In the genomic region with DNA sequence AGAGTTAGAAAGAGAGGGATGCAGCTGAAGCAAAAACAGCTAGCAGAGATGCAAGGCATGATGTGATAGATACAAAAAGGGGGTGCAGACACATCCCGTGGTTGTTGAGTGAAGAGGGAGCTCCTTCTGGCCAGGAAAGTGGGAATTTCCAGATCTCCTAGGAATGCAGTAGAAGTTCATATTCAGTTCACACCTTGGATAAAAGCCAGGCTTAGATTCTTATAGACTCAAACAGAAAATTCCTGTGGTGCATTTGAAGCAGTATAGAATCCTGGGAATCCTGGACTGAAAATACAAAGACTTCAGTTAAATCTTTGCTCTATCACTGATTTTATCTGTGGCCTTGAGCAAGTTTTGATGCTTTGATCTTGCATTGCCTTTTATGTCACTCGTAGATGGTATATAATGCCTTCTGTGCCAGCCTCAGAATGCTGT, we compare ENCODE assay signal across 14 cellular contexts. TPM values are rescaled to one million over a fixed set of nuclear protein-coding genes. Genes with fewer than 3 reads are reported as not detected.
DNase-seq lines count a peak whose midpoint lies in the region; ATAC-seq, FAIRE-seq and TF ChIP-seq lines count a peak whose summit lies in the region.
"Had no signal": no experiment of that assay in that cellular context is flagged by ENCODE, and none has a peak within 500 bp of the region (broad histone marks: within the 10 kb centered on the region; RNA-seq: fewer than 3 reads in every experiment).

No MANE protein-coding gene starts in this region.

- H3K9me3 ChIP-seq in astrocyte (ENCODE audit: insufficient read depth, low read depth, low read length): no peaks in the 10 kb centered on the region
- no peaks in the 10 kb centered on the region for H3K9me3 ChIP-seq in hepatocyte (ENCODE audit: low read depth)
- no peaks in the 10 kb centered on the region for H3K9me3 ChIP-seq in gastroesophageal sphincter
- H3K9me3 ChIP-seq: heart left ventricle, thyroid gland had no signal

- H3K4me1 Mint-ChIP-seq in astrocyte (ENCODE audit: low read depth, unreplicated experiment): peaks cover 53% of the 10 kb centered on the region

- H4K20me1 ChIP-seq in astrocyte (ENCODE audit: insufficient read depth, low read length) (no peaks in the 10 kb centered on the region), hepatocyte (ENCODE audit: insufficient read depth, poor library complexity, severe bottlenecking) (no peaks in the 10 kb centered on the region)

- WGBS in hepatocyte (ENCODE audit: low lambda C conversion rate, missing lambda C conversion rate): 47% methylated on average over 2 of the region's 2 CpGs
- WGBS in gastroesophageal sphincter (ENCODE audit: low coverage in 1 of 2), 2 donors: 42 to 58% methylated on average over 2 of the region's 2 CpGs

- no peak for ATAC-seq in HG03432 (IDR thresholded peaks at IDR 0.05; ENCODE audit: unreplicated experiment)
- ATAC-seq in gastroesophageal sphincter: no peak
- ATAC-seq: heart left ventricle had no signal

- H3K9ac ChIP-seq in astrocyte (ENCODE audit: low read length): peak overlapping the region; percentile 39

- H3K36me3 ChIP-seq in astrocyte (ENCODE audit: insufficient read depth, low read length) (peaks cover 23% of the 10 kb centered on the region), hepatocyte (replicated peaks; ENCODE audit: insufficient read depth, low read depth) (no peaks in the 10 kb centered on the region), gastroesophageal sphincter (peaks cover 0 to 61% of the 10 kb centered on the region in 2 donors)

- H3K4me1 ChIP-seq in astrocyte (ENCODE audit: insufficient read depth, low read length) (peaks cover 14% of the 10 kb centered on the region), hepatocyte (ENCODE audit: insufficient read depth) (peaks cover 17% of the 10 kb centered on the region), gastroesophageal sphincter (peaks cover 0 to 20% (median 0%) of the 10 kb centered on the region in 3 donors)
- H3K4me1 ChIP-seq: thyroid gland had no signal

- H3K27me3 Mint-ChIP-seq in astrocyte (ENCODE audit: low read depth, unreplicated experiment): no peaks in the 10 kb centered on the region

- TF ChIP-seq POLR2A in gastroesophageal sphincter (IDR thresholded peaks at IDR 0.05): no peak

- no peaks in the 10 kb centered on the region for H3K9me2 ChIP-seq in hepatocyte (replicated peaks; ENCODE audit: insufficient read depth)

- DNase-seq in AG08396 (ENCODE audit: low spot score): peak; percentile 55
- peak; percentile 30 for DNase-seq in HS-27A (ENCODE audit: low read depth)
- DNase-seq in astrocyte (ENCODE audit: low read depth): peak; percentile 97
- DNase-seq in hepatocyte (ENCODE audit: low spot score): peak; percentile 33
- no peak for DNase-seq in head of caudate nucleus
- no peak for DNase-seq in activated CD4-positive, alpha-beta T cell treated with anti-CD3 and anti-CD28 coated beads, Interleukin-2, amount 50 U/mL, for 4 hours
- DNase-seq: activated T-cell treated with anti-CD3 and anti-CD28 coated beads, Interleukin-2, amount 50 U/mL, for 48 hours; C1 segment of cervical spinal cord; heart left ventricle; Karpas-422; thyroid gland; WERI-Rb-1 had no signal

- H3K79me2 ChIP-seq in astrocyte (ENCODE audit: insufficient read depth, low read length) (peaks cover 6% of the 10 kb centered on the region), hepatocyte (peaks cover 8% of the 10 kb centered on the region)

- H3K27me3 ChIP-seq in astrocyte (ENCODE audit: insufficient read depth, low read length) (no peaks in the 10 kb centered on the region), hepatocyte (no peaks in the 10 kb centered on the region), gastroesophageal sphincter (no peaks in the 10 kb centered on the region)
- H3K27me3 ChIP-seq: heart left ventricle, thyroid gland had no signal

- intact Hi-C loops in head of caudate nucleus (cut with DNase I): no loop called here

- H3K9me3 Mint-ChIP-seq in astrocyte (ENCODE audit: unreplicated experiment): no peaks in the 10 kb centered on the region

- H3K27ac ChIP-seq in astrocyte (ENCODE audit: low read depth, low read length) (peak overlapping the region; percentile 75), hepatocyte (no peak overlapping the region), gastroesophageal sphincter (no peak overlapping the region)
- H3K27ac ChIP-seq: heart left ventricle, thyroid gland, WERI-Rb-1 had no signal

- peak overlapping the region; percentile 20 for H3K4me3 ChIP-seq in astrocyte (ENCODE audit: insufficient read depth, low read depth, low read length)
- no peak overlapping the region for H3K4me3 ChIP-seq in hepatocyte
- H3K4me3 ChIP-seq in gastroesophageal sphincter: no peak overlapping the region
- H3K4me3 ChIP-seq: heart left ventricle, thyroid gland had no signal

- H3K4me3 Mint-ChIP-seq in astrocyte (ENCODE audit: unreplicated experiment): peak overlapping the region; percentile 5

- H3K27ac Mint-ChIP-seq in astrocyte (ENCODE audit: unreplicated experiment): peak overlapping the region; percentile 55

- H3K4me2 ChIP-seq in astrocyte (ENCODE audit: low read length) (peak overlapping the region; percentile 67), hepatocyte (no peak overlapping the region)

- no peak overlapping the region for H2AFZ ChIP-seq in astrocyte (ENCODE audit: low read depth, low read length)
- no peak overlapping the region for H2AFZ ChIP-seq in hepatocyte

- H3K36me3 Mint-ChIP-seq in astrocyte (ENCODE audit: low read depth, unreplicated experiment): peaks cover 26% of the 10 kb centered on the region

- TF ChIP-seq CTCF in astrocyte (IDR thresholded peaks at IDR 0.05; ENCODE audit: insufficient read depth, low read depth, low read length) (no peak), hepatocyte (IDR thresholded peaks at IDR 0.05; ENCODE audit: poor library complexity) (no peak), gastroesophageal sphincter (IDR thresholded peaks at IDR 0.05) (no peak)

- no peak for TF ChIP-seq EP300 in gastroesophageal sphincter (IDR thresholded peaks at IDR 0.05)

- FAIRE-seq in astrocyte (lab: Jason Lieb, UNC): peak; percentile 26

RNA-seq across cellular contexts. Expression of a gene that starts 33.9 kb away (rescaled TPM):
- total RNA-seq in astrocyte (101 and 108 TPM in 2 replicates), hepatocyte (36.8 and 43.5 TPM in 2 replicates), gastroesophageal sphincter (10 to 100 TPM; 23.0 to 28.1 (median 24.4) TPM)
- polyA plus RNA-seq in hepatocyte: 19.7 and 20.2 TPM in 2 replicates

RNA-seq across cellular contexts. Expression of a gene that starts 38.8 kb away (rescaled TPM):
- 48.5 and 54.6 TPM in 2 replicates for total RNA-seq in astrocyte
- total RNA-seq in hepatocyte: 81.5 and 93.5 TPM in 2 replicates
- 107 and 122 TPM in 2 replicates for polyA plus RNA-seq in hepatocyte
- 100 to 1,000 TPM in 1 of 4 donors, 10 to 100 TPM in 3; 63.4 to 102 (median 74.0) TPM for total RNA-seq in gastroesophageal sphincter

Comparison
In these comparisons a context has a peak if more than half of its experiments do, and no peak if none do; other contexts are left out.
1. DNase-seq: peak in AG08396 (single experiment), HS-27A (single experiment), astrocyte (single experiment) and hepatocyte (single experiment); none in head of caudate nucleus (0 of 42) and activated CD4-positive, alpha-beta T cell treated with anti-CD3 and anti-CD28 coated beads, Interleukin-2, amount 50 U/mL, for 4 hours (0 of 2).